Comparison of ENCODE assay signal across 23 cellular contexts in the genomic region with DNA sequence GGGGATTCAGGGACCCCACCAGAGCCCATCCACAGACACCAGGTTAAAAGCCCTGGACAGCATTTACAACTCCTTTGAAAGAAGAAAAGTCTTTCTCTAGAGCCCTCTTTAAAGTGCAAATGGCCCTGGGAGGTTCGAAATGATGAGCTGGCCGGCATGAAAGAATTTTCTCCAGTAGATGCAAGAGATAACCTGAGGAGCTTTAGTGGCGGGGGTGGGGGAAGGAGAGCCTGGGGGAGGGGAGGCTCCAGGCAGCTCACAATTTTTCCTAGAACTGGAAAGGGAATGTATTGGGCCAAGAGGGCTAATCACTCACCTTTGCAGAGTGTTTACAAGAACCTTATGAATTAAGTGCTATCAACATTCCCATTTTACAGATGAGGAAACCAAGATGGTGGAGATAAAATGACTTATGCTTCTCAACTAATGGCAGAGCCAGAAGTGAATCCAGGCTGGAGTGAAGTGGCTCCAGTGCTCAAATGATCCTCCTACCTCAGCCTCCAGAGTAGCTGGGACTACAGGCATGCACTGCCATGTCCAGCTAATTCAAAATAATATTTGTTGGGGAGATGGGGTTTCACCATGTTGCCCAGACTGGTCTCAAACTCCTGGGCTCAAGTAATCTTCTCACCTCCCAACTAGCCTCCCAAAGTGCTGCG. TPM values are rescaled to one million over a fixed set of nuclear protein-coding genes. Genes with fewer than 3 reads are reported as not detected.
A peak's percentile ranks its signal among the peaks of the same experiment; 100 is the strongest.
DNase-seq lines count a peak whose midpoint lies in the region; ATAC-seq, FAIRE-seq and TF ChIP-seq lines count a peak whose summit lies in the region.
"Had no signal": no experiment of that assay in that cellular context is flagged by ENCODE, and none has a peak within 500 bp of the region (broad histone marks: within the 10 kb centered on the region; RNA-seq: fewer than 3 reads in every experiment).

No MANE protein-coding gene starts in this region.

- TF ChIP-seq POLR2A in esophagus squamous epithelium (IDR thresholded peaks at IDR 0.05), result no peak
- TF ChIP-seq POLR2A in suprapubic skin (IDR thresholded peaks at IDR 0.05), result no peak

- H3K4me1 ChIP-seq in CD8-positive, alpha-beta memory T cell (ENCODE audit: insufficient read depth, low read length), result no peaks in the 10 kb centered on the region
- H3K4me1 ChIP-seq in PC-9 (replicated peaks; ENCODE audit: insufficient read depth) (peaks cover 22% of the 10 kb centered on the region), esophagus squamous epithelium (peaks cover 6 to 31% (median 17%) of the 10 kb centered on the region in 3 donors), pancreas (peaks cover 7 to 11% (median 9%) of the 10 kb centered on the region in 3 donors), suprapubic skin (peaks cover 14% of the 10 kb centered on the region)
- H3K4me1 ChIP-seq: psoas muscle had no signal

- peaks cover 32% of the 10 kb centered on the region for H3F3A ChIP-seq in PC-9 (ENCODE audit: insufficient read depth, low read depth)

- no peak for TF ChIP-seq EP300 in suprapubic skin (IDR thresholded peaks at IDR 0.05)

- CTCF ChIA-PET in CD8-positive, alpha-beta memory T cell (lab: Charles Lee), result no interaction called here
- CTCF ChIA-PET in PC-9 (lab: Charles Lee), result interaction anchor here (0.5 to 0.6 kb wide), 2 partner anchors 198 to 340 kb away, joined by 3 to 4 read pairs; no protein-coding TSS in a partner anchor

- BruUV-seq in PC-9 (replicated peaks; lab: Mats Ljungman, UMichigan), result no TSS peak

- WGBS in esophagus squamous epithelium, 2 donors, result 56 to 73% methylated on average over 3 to 4 of the region's 4 CpGs
- 48 to 51% methylated on average over 4 of the region's 4 CpGs for WGBS in pancreas, 2 donors
- 27% methylated on average over 3 of the region's 4 CpGs for WGBS in suprapubic skin

- H3K27me3 ChIP-seq in CD8-positive, alpha-beta memory T cell (ENCODE audit: insufficient read depth, low read length, poor library complexity, severe bottlenecking), result no peaks in the 10 kb centered on the region
- H3K27me3 ChIP-seq in PC-9 (ENCODE audit: insufficient read depth, low read depth) (no peaks in the 10 kb centered on the region), esophagus squamous epithelium (peaks cover 0 to 38% (median 3%) of the 10 kb centered on the region in 4 donors), pancreas (no peaks in the 10 kb centered on the region), suprapubic skin (peaks cover 25% of the 10 kb centered on the region)

- no peaks in the 10 kb centered on the region for H3K36me3 ChIP-seq in CD8-positive, alpha-beta memory T cell (ENCODE audit: insufficient read depth, low read length)
- no peaks in the 10 kb centered on the region for H3K36me3 ChIP-seq in PC-9 (ENCODE audit: low read depth)
- H3K36me3 ChIP-seq in esophagus squamous epithelium, result no peaks in the 10 kb centered on the region
- H3K36me3 ChIP-seq in pancreas, result no peaks in the 10 kb centered on the region
- H3K36me3 ChIP-seq in suprapubic skin, result no peaks in the 10 kb centered on the region
- H3K36me3 ChIP-seq: brain microvascular endothelial cell, thoracic aorta had no signal

- intact Hi-C loops in PC-9 (cut with micrococcal nuclease; ENCODE audit: unreplicated experiment), result loop anchor here (1.0 to 2.0 kb wide), 2 partner anchors 24 to 25 kb away; no protein-coding TSS in a partner anchor
- intact Hi-C loops in esophagus squamous epithelium (cut with DNase I), result no loop called here
- intact Hi-C loops in pancreas (cut with DNase I), result no loop called here

- H3K4me3 ChIP-seq in CD8-positive, alpha-beta memory T cell (ENCODE audit: low read length), result no peak overlapping the region
- H3K4me3 ChIP-seq in PC-9, result peak overlapping the region; percentile 22; the same call in 1 of the 2 replicates
- H3K4me3 ChIP-seq in esophagus squamous epithelium, result no peak overlapping the region
- no peak overlapping the region for H3K4me3 ChIP-seq in pancreas
- H3K4me3 ChIP-seq in suprapubic skin, result no peak overlapping the region
- H3K4me3 ChIP-seq: psoas muscle, thoracic aorta had no signal

- H3K9me3 Mint-ChIP-seq in CD8-positive, alpha-beta memory T cell, result no peaks in the 10 kb centered on the region
- H3K9me3 Mint-ChIP-seq: activated naive CD8-positive, alpha-beta T cell treated with anti-CD3 and anti-CD28 coated beads, Interleukin-2, amount 10 ng/mL, durations not matched to agents 7 days and 5 days; activated T-helper 1 cell treated with anti-CD3 and anti-CD28 coated beads, Interleukin-12 subunit alpha, Interleukin-12 subunit beta, Interleukin-2, Interleukin-4 antibody, amounts not matched to agents 30 ng/mL and 10 ng/mL and 1 ng/mL, durations not matched to agents 14 hours and 24 hours and 36 hours; natural killer cell had no signal

- no peaks in the 10 kb centered on the region for H3K9me3 ChIP-seq in CD8-positive, alpha-beta memory T cell (ENCODE audit: low read length)
- no peaks in the 10 kb centered on the region for H3K9me3 ChIP-seq in PC-9 (ENCODE audit: insufficient read depth, low read depth)
- no peaks in the 10 kb centered on the region for H3K9me3 ChIP-seq in esophagus squamous epithelium
- H3K9me3 ChIP-seq in pancreas, result no peaks in the 10 kb centered on the region
- no peaks in the 10 kb centered on the region for H3K9me3 ChIP-seq in suprapubic skin
- H3K9me3 ChIP-seq: psoas muscle, thoracic aorta had no signal

- H3K79me2 ChIP-seq in PC-9 (ENCODE audit: low read depth), result peaks cover 6% of the 10 kb centered on the region

- H3K9me2 ChIP-seq in PC-9 (ENCODE audit: insufficient read depth), result no peaks in the 10 kb centered on the region

- H3K36me3 Mint-ChIP-seq in CD8-positive, alpha-beta memory T cell, result no peaks in the 10 kb centered on the region
- H3K36me3 Mint-ChIP-seq: CD4-positive, alpha-beta memory T cell; natural killer cell had no signal

- H3K4me3 Mint-ChIP-seq in CD8-positive, alpha-beta memory T cell, result no peak overlapping the region
- H3K4me3 Mint-ChIP-seq: activated naive CD8-positive, alpha-beta T cell treated with anti-CD3 and anti-CD28 coated beads, Interleukin-2, amount 10 ng/mL, durations not matched to agents 7 days and 5 days; activated T-helper 1 cell treated with anti-CD3 and anti-CD28 coated beads, Interleukin-12 subunit alpha, Interleukin-12 subunit beta, Interleukin-2, Interleukin-4 antibody, amounts not matched to agents 30 ng/mL and 10 ng/mL and 1 ng/mL, durations not matched to agents 14 hours and 24 hours and 36 hours; CD4-positive, alpha-beta memory T cell; natural killer cell had no signal

- H3K27me3 Mint-ChIP-seq in CD8-positive, alpha-beta memory T cell, result peaks cover 33 to 41% of the 10 kb centered on the region in 2 donors

- H2AFZ ChIP-seq in PC-9, result no peak overlapping the region

- no peak for ATAC-seq in pancreas
- no peak for ATAC-seq in HG02798 (IDR thresholded peaks at IDR 0.05; ENCODE audit: poor library complexity, unreplicated experiment)
- ATAC-seq: natural killer cell, psoas muscle had no signal

- no peak for FAIRE-seq in pancreas (lab: Jason Lieb, UNC)
- FAIRE-seq: GM18507 had no signal

- DNase-seq in CD8-positive, alpha-beta memory T cell, result no peak
- no peak for DNase-seq in PC-9
- no peak for DNase-seq in esophagus squamous epithelium (lab: John Stamatoyannopoulos, UW)
- no peak for DNase-seq in pancreas
- no peak for DNase-seq in suprapubic skin (ENCODE audit: low spot score in 2 of 2)
- DNase-seq in GM03348 (ENCODE audit: low spot score), result no peak
- DNase-seq in stimulated activated CD4-positive, alpha-beta T cell treated with anti-CD3 and anti-CD28 coated beads, Interleukin-2, amount 100 ng/mL, for 48 hours, result no peak
- DNase-seq: activated CD4-positive, alpha-beta T cell treated with anti-CD3 and anti-CD28 coated beads for 1 hour; activated naive CD8-positive, alpha-beta T cell treated with anti-CD3 and anti-CD28 coated beads, Interleukin-2, amount 10 ng/mL, durations not matched to agents 7 days and 5 days; brain microvascular endothelial cell; CD4-positive, alpha-beta memory T cell; cortex of kidney; HCEC 1CT; natural killer cell; NCI-H524 treated with DMSO at 0.1 percent for 48 hours; psoas muscle; T1000 had no signal

- peaks cover 5 to 7% (median 5%) of the 10 kb centered on the region in 3 donors for H3K4me1 Mint-ChIP-seq in CD8-positive, alpha-beta memory T cell

- POLR2A ChIA-PET in CD8-positive, alpha-beta memory T cell (lab: Charles Lee), result no interaction called here
- POLR2A ChIA-PET in PC-9 (lab: Charles Lee; ENCODE audit: unreplicated experiment), result interaction anchor here (0.6 kb wide), 1 partner anchor 117 kb away, joined by 4 read pairs; no protein-coding TSS in a partner anchor

- H3K27ac Mint-ChIP-seq in CD8-positive, alpha-beta memory T cell, result no peak overlapping the region
- H3K27ac Mint-ChIP-seq: activated naive CD8-positive, alpha-beta T cell treated with anti-CD3 and anti-CD28 coated beads, Interleukin-2, amount 10 ng/mL, durations not matched to agents 7 days and 5 days; activated T-helper 1 cell treated with anti-CD3 and anti-CD28 coated beads, Interleukin-12 subunit alpha, Interleukin-12 subunit beta, Interleukin-2, Interleukin-4 antibody, amounts not matched to agents 30 ng/mL and 10 ng/mL and 1 ng/mL, durations not matched to agents 14 hours and 24 hours and 36 hours; CD4-positive, alpha-beta memory T cell; natural killer cell had no signal

- H4K20me1 ChIP-seq in PC-9 (ENCODE audit: insufficient read depth), result no peaks in the 10 kb centered on the region

- TF ChIP-seq CTCF in PC-9 (conservative IDR thresholded peaks at IDR 0.05) (no peak), esophagus squamous epithelium (IDR thresholded peaks at IDR 0.05) (no peak), pancreas (IDR thresholded peaks at IDR 0.05) (no peak), suprapubic skin (IDR thresholded peaks at IDR 0.05) (no peak)

- peak overlapping the region; percentile 57 for H3K4me2 ChIP-seq in PC-9
- H3K4me2 ChIP-seq: KMS-11 had no signal

- peak overlapping the region; percentile 45 for H3K27ac ChIP-seq in CD8-positive, alpha-beta memory T cell (ENCODE audit: low read depth, low read length)
- H3K27ac ChIP-seq in PC-9 (peak overlapping the region; percentile 67), esophagus squamous epithelium (peak overlapping the region in 3 of 4 donors; percentile 44 to 75 (median 53)), pancreas (peak overlapping the region; percentile 19 to 85 (median 68)), suprapubic skin (no peak overlapping the region)
- H3K27ac ChIP-seq: brain microvascular endothelial cell, KMS-11, psoas muscle, thoracic aorta had no signal

RNA-seq across cellular contexts. Expression of gene CDH1, which starts 4.2 kb away (rescaled TPM):
- total RNA-seq in CD8-positive, alpha-beta memory T cell, result under 1 TPM; 0.18 to 0.37 TPM
- 0.94 TPM for polyA plus RNA-seq in CD8-positive, alpha-beta memory T cell
- total RNA-seq in PC-9 (2021) (117 and 120 TPM in 2 replicates), esophagus squamous epithelium (100 to 1,000 TPM in 3 of 4 donors, 10 to 100 TPM in 1; 72.7 to 302 (median 160) TPM), pancreas (100 to 1,000 TPM; 119 to 258 (median 162) TPM), suprapubic skin (100 to 1,000 TPM; 175 to 248 (median 223) TPM)
- polyA plus RNA-seq in pancreas, result 10 to 100 TPM; 52.8 to 78.8 TPM
- total RNA-seq: activated CD8-positive, alpha-beta memory T cell treated with anti-CD3 and anti-CD28 coated beads for 36 hours had no signal

Comparison
In these comparisons a context has a peak if more than half of its experiments do, and no peak if none do; other contexts are left out.
1. RNA of gene CDH1, which starts 4.2 kb away (total RNA-seq): 175 to 248 TPM in suprapubic skin, 72.7 to 302 TPM in esophagus squamous epithelium, 119 to 258 TPM in pancreas and 117 to 120 TPM in PC-9; 0.18 to 0.37 TPM in CD8-positive, alpha-beta memory T cell; every median in the first group is over 10 times any median in the second.